ENCODE assay signal across 8 cellular contexts in the genomic region with DNA sequence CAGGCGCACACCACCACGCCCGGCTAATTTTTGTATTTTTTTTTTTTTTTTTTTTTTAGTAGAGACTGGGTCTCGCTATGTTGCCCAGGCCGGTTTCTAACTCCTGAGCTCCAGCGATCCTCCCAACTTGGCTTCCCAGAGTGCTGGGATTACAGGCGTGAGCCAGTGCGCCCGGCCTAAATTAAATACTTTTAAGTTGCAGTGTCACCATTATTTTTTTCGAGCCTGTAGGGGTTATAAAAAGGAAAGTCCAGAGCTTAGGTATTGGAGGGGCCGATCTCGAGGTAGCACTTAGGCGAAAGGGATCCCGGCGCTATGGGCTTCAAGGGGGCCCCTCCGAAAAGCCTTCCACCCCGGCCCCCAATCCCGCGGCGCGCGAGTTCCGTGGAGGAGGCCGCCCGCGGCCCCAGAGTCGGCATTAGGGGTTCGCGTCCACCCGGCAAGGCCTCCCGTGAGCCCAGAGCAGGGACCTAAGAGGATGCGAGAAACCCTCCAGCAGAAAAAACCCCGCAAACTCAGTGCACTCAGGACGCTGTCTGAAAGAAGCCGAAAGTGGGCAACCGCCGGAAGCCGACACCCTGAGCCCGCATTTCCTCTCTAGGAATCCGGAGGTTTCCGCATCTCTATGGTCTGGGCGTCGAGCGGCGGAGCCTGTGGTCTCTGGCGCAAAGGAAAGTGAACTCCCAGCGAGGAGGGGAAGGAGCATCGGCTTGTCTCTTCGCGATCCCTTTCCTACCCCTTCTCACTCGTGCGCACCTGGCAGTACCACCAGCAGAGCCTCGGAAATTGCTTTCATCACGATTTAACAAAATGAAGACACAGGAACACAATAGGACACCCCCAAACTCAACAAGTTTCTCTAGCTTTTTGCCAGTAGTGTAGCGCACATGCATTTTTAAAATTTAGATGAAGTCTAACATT. TPM values are rescaled to one million over a fixed set of nuclear protein-coding genes. Genes with fewer than 3 reads are reported as not detected.
A peak's percentile ranks its signal among the peaks of the same experiment; 100 is the strongest.
DNase-seq lines count a peak whose midpoint lies in the region; ATAC-seq and TF ChIP-seq lines count a peak whose summit lies in the region.

No MANE protein-coding gene starts in this region.

- CTCF ChIA-PET in activated B cell treated with CpG ODN at 0.5 μM for 24 hours (lab: Charles Lee) = interaction anchor here (1.3 to 1.9 kb wide), 2 partner anchors 14 to 22 kb away, joined by 4 to 6 read pairs; a partner anchor contains a TSS

- ATAC-seq in GM18867 (IDR thresholded peaks at IDR 0.05; ENCODE audit: unreplicated experiment) = peak; percentile 77
- ATAC-seq in HG03097 (IDR thresholded peaks at IDR 0.05; ENCODE audit: low FRiP score, unreplicated experiment) = peak; percentile 62
- peak; percentile 85 for ATAC-seq in activated B cell treated with CpG ODN at 0.5 μM for 24 hours (ENCODE audit: low read depth)

- H3K9me3 ChIP-seq in spleen = no peaks in the 10 kb centered on the region

- peaks cover 0 to 21% (median 15%) of the 10 kb centered on the region in 6 donors for H3K4me1 ChIP-seq in spleen

- POLR2A ChIA-PET in activated B cell treated with CpG ODN at 0.5 μM for 24 hours (lab: Charles Lee) = interaction anchor here (0.6 to 2.2 kb wide), 26 partner anchors 10 to 1107 kb away, joined by 3 to 36 read pairs (median 4); a partner anchor contains a TSS

- H3K36me3 ChIP-seq in spleen = no peaks in the 10 kb centered on the region

- peak overlapping the region; percentile 96 for H3K27ac Mint-ChIP-seq in activated B cell treated with CpG ODN at 0.5 μM for 24 hours

- H3K4me3 ChIP-seq in cardiac fibroblast (replicated peaks in 1 of 2; ENCODE audit: low read depth in 2 of 2, low read length in 2 of 2) (peak overlapping the region; percentile 59 to 61), spleen (peak overlapping the region; percentile 46 to 79 (median 60))

- TF ChIP-seq CTCF in activated B cell treated with CpG ODN at 0.5 μM for 24 hours (IDR thresholded peaks at IDR 0.05) (no peak), cardiac fibroblast (IDR thresholded peaks at IDR 0.05; ENCODE audit: low read depth, low read length) (no peak), spleen (IDR thresholded peaks at IDR 0.05 in 8 of 11, conservative IDR thresholded peaks at IDR 0.05 in 3 of 11) (no peak)

- H3K27ac ChIP-seq in spleen = peak overlapping the region; percentile 88 to 94 (median 92)

- intact Hi-C loops in activated B cell treated with CpG ODN at 0.5 μM for 24 hours (cut with micrococcal nuclease) = loop anchor here (1.0 kb wide), 6 partner anchors 14 to 137 kb away; a partner anchor contains a TSS
- intact Hi-C loops in spleen (cut with DNase I; ENCODE audit: low total_unique reads) = no loop called here

- H3K27me3 ChIP-seq in spleen (replicated peaks in 1 of 7) = no peaks in the 10 kb centered on the region

- peak overlapping the region; percentile 87 for H3K4me3 Mint-ChIP-seq in activated B cell treated with CpG ODN at 0.5 μM for 24 hours

- TF ChIP-seq POLR2A in spleen (IDR thresholded peaks at IDR 0.05) = peak in 1 of 3 donors; percentile 68

- no peaks in the 10 kb centered on the region for H3K36me3 Mint-ChIP-seq in activated B cell treated with CpG ODN at 0.5 μM for 24 hours (ENCODE audit: low read depth)

- H3K4me1 Mint-ChIP-seq in activated B cell treated with CpG ODN at 0.5 μM for 24 hours = peaks cover 18% of the 10 kb centered on the region

- 8 to 9% (median 8%) methylated on average over 45 to 54 of the region's 55 CpGs for WGBS in spleen, 5 donors

- peaks cover 5% of the 10 kb centered on the region for H3K27me3 Mint-ChIP-seq in activated B cell treated with CpG ODN at 0.5 μM for 24 hours

- peak; percentile 79 for DNase-seq in A172 (ENCODE audit: low spot score)
- DNase-seq in NCI-H2196 treated with DMSO at 0.1 percent for 48 hours (lab: John Stamatoyannopoulos, UW; ENCODE audit: unreplicated experiment) = peak; percentile 66
- DNase-seq in activated B cell treated with CpG ODN at 0.5 μM for 24 hours = peak; percentile 64
- peak; percentile 93 to 94 for DNase-seq in cardiac fibroblast (ENCODE audit: low read depth in 2 of 2)
- DNase-seq in iris pigment epithelial cell (ENCODE audit: low read depth) = peak; percentile 89
- DNase-seq in spleen = peak; percentile 93

- no peaks in the 10 kb centered on the region for H3K9me3 Mint-ChIP-seq in activated B cell treated with CpG ODN at 0.5 μM for 24 hours

RNA-seq across cellular contexts. Expression of a gene that starts 14.1 kb away (rescaled TPM):
- total RNA-seq in A172 (2014; rRNA removed; shearing (Covaris generic)) = 0.28 and 2.0 TPM in 2 replicates
- 3.2 TPM in 2 replicates for total RNA-seq in activated B cell treated with CpG ODN at 0.5 μM for 24 hours
- 1 to 10 TPM; 5.5 to 9.2 (median 7.5) TPM for total RNA-seq in spleen
- 1 to 10 TPM; 6.6 to 9.6 (median 6.8) TPM for polyA plus RNA-seq in spleen

Comparison
In these comparisons a context has a peak if more than half of its experiments do, and no peak if none do; other contexts are left out.
1. Peak in every context shown above with its lines: DNase-seq, ATAC-seq, H3K4me3 ChIP-seq and H3K27ac ChIP-seq.